ENCODE assay signal across 18 cellular contexts in genomic region chr2:109487871-109488655, GRCh38.
"Had no signal": no experiment of that assay in that cellular context is flagged by ENCODE, and none has a peak within 500 bp of the region (broad histone marks: within the 10 kb centered on the region; RNA-seq: fewer than 3 reads in every experiment).

No MANE protein-coding gene starts in this region.

- H3K36me3 Mint-ChIP-seq: stimulated activated effector memory CD8-positive, alpha-beta T cell treated with anti-CD3 and anti-CD28 coated beads, Interleukin-12 subunit alpha, Interleukin-12 subunit beta, amount 100 ng/mL, for 72 hours had no signal

- H3K27me3 Mint-ChIP-seq: activated CD4-positive, alpha-beta T cell treated with anti-CD3 and anti-CD28 coated beads, Interleukin-2, amount 10 ng/mL, durations not matched to agents 7 days and 5 days; activated naive CD8-positive, alpha-beta T cell; naive thymus-derived CD8-positive, alpha-beta T cell had no signal

- FAIRE-seq: keratinocyte had no signal

- H3K9me3 ChIP-seq: left lung, prostate gland, spleen, tibial nerve had no signal

- H3K27ac ChIP-seq: left lung, prostate gland, spleen, tibial nerve had no signal

- H3K27ac Mint-ChIP-seq: activated CD4-positive, alpha-beta T cell treated with anti-CD3 and anti-CD28 coated beads, Interleukin-2, amount 10 ng/mL, durations not matched to agents 7 days and 5 days; activated naive CD8-positive, alpha-beta T cell; activated T-cell treated with anti-CD3 and anti-CD28 coated beads, Interleukin-2, amount 50 U/mL, for 72 hours; effector memory CD8-positive, alpha-beta T cell; stimulated activated effector memory CD8-positive, alpha-beta T cell treated with anti-CD3 and anti-CD28 coated beads, Interleukin-12 subunit alpha, Interleukin-12 subunit beta, amount 100 ng/mL, for 72 hours; T-helper 2 cell treated with Interferon-gamma antibody and Interleukin-4, amounts not matched to agents 5 μg/mL and 100 μg/mL, for 36 hours had no signal

- H3K36me3 ChIP-seq: prostate gland had no signal

- DNase-seq: activated CD4-positive, alpha-beta T cell treated with anti-CD3 and anti-CD28 coated beads, Interleukin-2, amount 10 ng/mL, durations not matched to agents 7 days and 5 days; activated CD4-positive, CD25-positive, alpha-beta regulatory T cell; activated CD8-positive, alpha-beta memory T cell treated with anti-CD3 and anti-CD28 coated beads, Interleukin-2, amount 50 U/mL, for 48 hours; activated gamma-delta T cell; activated T-cell treated with anti-CD3 and anti-CD28 coated beads, Interleukin-2, amount 50 U/mL, for 72 hours; effector memory CD8-positive, alpha-beta T cell; hippocampal formation; mammary epithelial cell; nucleus accumbens; spleen had no signal

- H3K4me3 ChIP-seq: left lung, prostate gland, spleen, tibial nerve had no signal

- H3K9me3 Mint-ChIP-seq: activated CD4-positive, alpha-beta T cell treated with anti-CD3 and anti-CD28 coated beads, Interleukin-2, amount 10 ng/mL, durations not matched to agents 7 days and 5 days; activated T-cell treated with anti-CD3 and anti-CD28 coated beads, Interleukin-2, amount 50 U/mL, for 72 hours; effector memory CD8-positive, alpha-beta T cell; naive thymus-derived CD8-positive, alpha-beta T cell; stimulated activated effector memory CD8-positive, alpha-beta T cell treated with anti-CD3 and anti-CD28 coated beads, Interleukin-12 subunit alpha, Interleukin-12 subunit beta, amount 100 ng/mL, for 72 hours; T-helper 2 cell treated with Interferon-gamma antibody and Interleukin-4, amounts not matched to agents 5 μg/mL and 100 μg/mL, for 36 hours had no signal

- H3K4me1 Mint-ChIP-seq: activated CD4-positive, alpha-beta T cell treated with anti-CD3 and anti-CD28 coated beads, Interleukin-2, amount 10 ng/mL, durations not matched to agents 7 days and 5 days; stimulated activated effector memory CD8-positive, alpha-beta T cell treated with anti-CD3 and anti-CD28 coated beads, Interleukin-12 subunit alpha, Interleukin-12 subunit beta, amount 100 ng/mL, for 72 hours had no signal

- H3K27me3 ChIP-seq: left lung, spleen, tibial nerve had no signal

- H3K4me1 ChIP-seq: prostate gland had no signal

- H3K4me3 Mint-ChIP-seq: activated CD4-positive, alpha-beta T cell treated with anti-CD3 and anti-CD28 coated beads, Interleukin-2, amount 10 ng/mL, durations not matched to agents 7 days and 5 days; activated naive CD8-positive, alpha-beta T cell; activated T-cell treated with anti-CD3 and anti-CD28 coated beads, Interleukin-2, amount 50 U/mL, for 72 hours; effector memory CD8-positive, alpha-beta T cell; naive thymus-derived CD8-positive, alpha-beta T cell; stimulated activated effector memory CD8-positive, alpha-beta T cell treated with anti-CD3 and anti-CD28 coated beads, Interleukin-12 subunit alpha, Interleukin-12 subunit beta, amount 100 ng/mL, for 72 hours; T-helper 2 cell treated with Interferon-gamma antibody and Interleukin-4, amounts not matched to agents 5 μg/mL and 100 μg/mL, for 36 hours had no signal
